ENCODE assay signal across 9 cellular contexts in genomic region chr17:56596741-56597494, GRCh38. TPM values are rescaled to one million over a fixed set of nuclear protein-coding genes. Genes with fewer than 3 reads are reported as not detected.
DNase-seq lines count a peak whose midpoint lies in the region; ATAC-seq and TF ChIP-seq lines count a peak whose summit lies in the region.
"Had no signal": no experiment of that assay in that cellular context is flagged by ENCODE, and none has a peak within 500 bp of the region (broad histone marks: within the 10 kb centered on the region; RNA-seq: fewer than 3 reads in every experiment).

No MANE protein-coding gene starts in this region.

- H3K36me3 Mint-ChIP-seq in brain, result no peaks in the 10 kb centered on the region
- no peaks in the 10 kb centered on the region for H3K36me3 Mint-ChIP-seq in nephron progenitor cell (ENCODE audit: low read depth)

- peaks cover 27% of the 10 kb centered on the region for H3K27me3 Mint-ChIP-seq in brain
- H3K27me3 Mint-ChIP-seq in nephron progenitor cell (ENCODE audit: low read depth, poor library complexity), result peaks cover 54% of the 10 kb centered on the region

- H3K4me1 Mint-ChIP-seq in brain (peaks cover 40% of the 10 kb centered on the region), nephron progenitor cell (peaks cover 34% of the 10 kb centered on the region)

- H3K4me3 ChIP-seq in BJ (ENCODE audit: low read depth, low read length), result peak overlapping the region; percentile 36

- H3K9me3 Mint-ChIP-seq in brain (no peaks in the 10 kb centered on the region), nephron progenitor cell (no peaks in the 10 kb centered on the region)

- TF ChIP-seq CTCF in BJ (IDR thresholded peaks at IDR 0.05; ENCODE audit: insufficient read depth, low read depth, low read length), result no peak
- no peak for TF ChIP-seq CTCF in brain (conservative IDR thresholded peaks at IDR 0.05)
- TF ChIP-seq CTCF in nephron progenitor cell (IDR thresholded peaks at IDR 0.05), result no peak

- CTCF ChIA-PET in BJ (lab: Yijun Ruan, JAX), result interaction anchor here (0.8 to 12.8 kb wide), 3 partner anchors 71 to 185 kb away, joined by 3 to 274 read pairs (median 4); no protein-coding TSS in a partner anchor

- no peak for DNase-seq in BJ (ENCODE audit: low read depth)
- DNase-seq in HS-27A (ENCODE audit: low read depth), result peak; percentile 23
- DNase-seq in nephron progenitor cell, result peak; percentile 60
- no peak for DNase-seq in GM19238 (ENCODE audit: insufficient read length, low spot score)
- no peak for DNase-seq in DMS153 (lab: John Stamatoyannopoulos, UW)
- no peak for DNase-seq in 8988T
- DNase-seq: NCI-H774 had no signal

- no peak for ATAC-seq in GM19452 (IDR thresholded peaks at IDR 0.05; ENCODE audit: unreplicated experiment)

- H3K4me3 Mint-ChIP-seq in brain (peak overlapping the region; percentile 86 to 92 (median 90)), nephron progenitor cell (peak overlapping the region; percentile 83)

- H3K36me3 ChIP-seq in BJ (ENCODE audit: control insufficient read depth, insufficient read depth, low read length), result no peaks in the 10 kb centered on the region

- POLR2A ChIA-PET in BJ (lab: Charles Lee), result interaction anchor here (0.6 kb wide), 1 partner anchor 963 kb away, joined by 3 read pairs; no protein-coding TSS in a partner anchor

- H3K27ac Mint-ChIP-seq in brain, result peak overlapping the region in 4 of 5 experiments; percentile 26 to 95 (median 92)
- no peak overlapping the region for H3K27ac Mint-ChIP-seq in nephron progenitor cell

- peaks cover 1% of the 10 kb centered on the region; the same call in 1 of the 2 replicates for H3K27me3 ChIP-seq in BJ (ENCODE audit: control insufficient read depth, insufficient read depth, low read length)

RNA-seq across cellular contexts. Expression of gene NOG, which starts 3.4 kb away (rescaled TPM):
- 0.26 and 0.49 TPM in 2 replicates for polyA plus RNA-seq in BJ (2011; rRNA removed)
- 0.31 and 0.38 TPM in 2 replicates for polyA minus RNA-seq in BJ (2011; rRNA and poly(A)+ RNA removed)
- 0.66 TPM for polyA plus RNA-seq in brain (ENCODE audit: insufficient read depth, low read depth, low replicate concordance)

Comparison
In these comparisons a context has a peak if more than half of its experiments do, and no peak if none do; other contexts are left out.
1. DNase-seq: peak in HS-27A (single experiment) and nephron progenitor cell (single experiment); none in BJ (single experiment), GM19238 (single experiment), DMS153 (single experiment) and 8988T (single experiment).